In genomic region chr7:93176961-93177580, GRCh38 we compare ENCODE assay signal across 24 cellular contexts. TPM values are rescaled to one million over a fixed set of nuclear protein-coding genes. Genes with fewer than 3 reads are reported as not detected.
"Had no signal": no experiment of that assay in that cellular context is flagged by ENCODE, and none has a peak within 500 bp of the region (broad histone marks: within the 10 kb centered on the region; RNA-seq: fewer than 3 reads in every experiment).

No MANE protein-coding gene starts in this region.

- ATAC-seq: gastroesophageal sphincter, left ventricle myocardium superior, right cardiac atrium, WTC11 had no signal

- DNase-seq: activated CD4-positive, alpha-beta T cell treated with anti-CD3 and anti-CD28 coated beads, Interleukin-2, amount 50 U/mL, for 48 hours; activated naive CD4-positive, alpha-beta T cell treated with Interleukin-2 at 50 U/mL for 16 hours; activated naive CD8-positive, alpha-beta T cell treated with anti-CD3 and anti-CD28 coated beads for 36 hours; activated T-cell treated with anti-CD3 and anti-CD28 coated beads, Interleukin-2, amount 50 U/mL, for 48 hours; amniotic stem cell; cerebellar nuclear complex; esophagus squamous epithelium; head of caudate nucleus; hypothalamus; left ventricle myocardium superior; mammary epithelial cell; midbrain; nucleus accumbens; right cardiac atrium; stimulated activated CD4-positive, alpha-beta T cell treated with anti-CD3 and anti-CD28 coated beads, Interleukin-12 subunit alpha, Interleukin-12 subunit beta, amount 100 ng/mL, for 4 hours; stimulated activated CD4-positive, alpha-beta T cell treated with anti-CD3 and anti-CD28 coated beads, Interleukin-4, amount 100 ng/mL, for 4 hours; substantia nigra; T1000; tibial artery had no signal

RNA-seq across cellular contexts. Expression of gene SAMD9L, which starts 28.9 kb away (rescaled TPM):
- polyA plus RNA-seq: neural cell had no signal

RNA-seq across cellular contexts. Expression of gene HEPACAM2, which starts 49.2 kb away (rescaled TPM):
- total RNA-seq: activated naive CD8-positive, alpha-beta T cell treated with anti-CD3 and anti-CD28 coated beads for 36 hours; esophagus squamous epithelium; gastroesophageal sphincter; left ventricle myocardium superior; myocyte; right cardiac atrium; ureter; WTC11 had no signal
- polyA plus RNA-seq: mammary epithelial cell, right cardiac atrium had no signal

RNA-seq across cellular contexts. Expression of gene SAMD9, which starts 59.3 kb away (rescaled TPM):
- polyA plus RNA-seq: neural cell had no signal
